19 cellular contexts compared by ENCODE assay signal in genomic region chr18:52715961-52716360, GRCh38.
DNase-seq lines count a peak whose midpoint lies in the region; FAIRE-seq and TF ChIP-seq lines count a peak whose summit lies in the region.
"Had no signal": no experiment of that assay in that cellular context is flagged by ENCODE, and none has a peak within 500 bp of the region (broad histone marks: within the 10 kb centered on the region; RNA-seq: fewer than 3 reads in every experiment).

No MANE protein-coding gene starts in this region.

- no peak overlapping the region for H2AFZ ChIP-seq in smooth muscle cell (ENCODE audit: low read depth)

- 70% methylated on average over 6 of the region's 6 CpGs for WGBS in smooth muscle cell (ENCODE audit: low lambda C conversion rate)

- H3K4me3 ChIP-seq in smooth muscle cell: no peak overlapping the region
- H3K4me3 ChIP-seq in CD4-positive, alpha-beta memory T cell (ENCODE audit: low read length in 2 of 2): no peak overlapping the region
- H3K4me3 ChIP-seq: GM12878 had no signal

- no peaks in the 10 kb centered on the region for H4K20me1 ChIP-seq in smooth muscle cell (ENCODE audit: low read depth)

- H3K4me1 Mint-ChIP-seq in activated naive CD4-positive, alpha-beta T cell treated with anti-CD3 and anti-CD28 coated beads for 36 hours (ENCODE audit: low read depth): no peaks in the 10 kb centered on the region
- no peaks in the 10 kb centered on the region for H3K4me1 Mint-ChIP-seq in CD4-positive, alpha-beta memory T cell
- H3K4me1 Mint-ChIP-seq: B cell, H9, IgD-negative memory B cell had no signal

- no peak overlapping the region for H3K9ac ChIP-seq in smooth muscle cell (ENCODE audit: low read depth)

- no peak overlapping the region for H3K4me3 Mint-ChIP-seq in activated naive CD4-positive, alpha-beta T cell treated with anti-CD3 and anti-CD28 coated beads for 36 hours
- H3K4me3 Mint-ChIP-seq in CD4-positive, alpha-beta memory T cell: no peak overlapping the region
- H3K4me3 Mint-ChIP-seq: B cell; CD4-positive, alpha-beta T cell; H9; IgD-negative memory B cell had no signal

- FAIRE-seq in GM19239 (lab: Jason Lieb, UNC): no peak
- FAIRE-seq: GM12878, H1, HepG2 had no signal

- H3K4me2 ChIP-seq in smooth muscle cell: peak overlapping the region; percentile 3

- H3K27me3 Mint-ChIP-seq in activated naive CD4-positive, alpha-beta T cell treated with anti-CD3 and anti-CD28 coated beads for 36 hours (ENCODE audit: low read depth): no peaks in the 10 kb centered on the region
- H3K27me3 Mint-ChIP-seq in CD4-positive, alpha-beta memory T cell: no peaks in the 10 kb centered on the region
- H3K27me3 Mint-ChIP-seq: B cell; CD4-positive, alpha-beta T cell; IgD-negative memory B cell had no signal

- POLR2A ChIA-PET in CD4-positive, alpha-beta memory T cell (lab: Charles Lee; ENCODE audit: partially characterized antibody): no interaction called here

- H3F3A ChIP-seq in smooth muscle cell (ENCODE audit: low read depth): no peaks in the 10 kb centered on the region

- peaks cover 11% of the 10 kb centered on the region for H3K27me3 ChIP-seq in smooth muscle cell (ENCODE audit: low read depth)
- no peaks in the 10 kb centered on the region for H3K27me3 ChIP-seq in CD4-positive, alpha-beta memory T cell (ENCODE audit: insufficient read depth, low read length)

- H3K27ac Mint-ChIP-seq in activated naive CD4-positive, alpha-beta T cell treated with anti-CD3 and anti-CD28 coated beads for 36 hours: peak overlapping the region; percentile 27
- H3K27ac Mint-ChIP-seq in CD4-positive, alpha-beta memory T cell: no peak overlapping the region
- H3K27ac Mint-ChIP-seq: B cell; CD4-positive, alpha-beta T cell; H9; IgD-negative memory B cell had no signal

- H3K9me3 Mint-ChIP-seq in activated naive CD4-positive, alpha-beta T cell treated with anti-CD3 and anti-CD28 coated beads for 36 hours: no peaks in the 10 kb centered on the region
- peaks cover 0 to 3% (median 0%) of the 10 kb centered on the region in 8 donors for H3K9me3 Mint-ChIP-seq in CD4-positive, alpha-beta memory T cell
- H3K9me3 Mint-ChIP-seq: H9 had no signal

- no peak for DNase-seq in activated naive CD4-positive, alpha-beta T cell treated with anti-CD3 and anti-CD28 coated beads for 36 hours
- DNase-seq in activated naive CD4-positive, alpha-beta T cell treated with Interleukin-2 at 50 U/mL for 16 hours: no peak
- DNase-seq in NCI-H69 (lab: John Stamatoyannopoulos, UW) (peak; percentile 89), islet precursor cell (peak; percentile 81), smooth muscle cell (lab: John Stamatoyannopoulos, UW; ENCODE audit: unreplicated experiment) (no peak), GM19239 (ENCODE audit: insufficient read length, low spot score) (no peak), KG1 (lab: John Stamatoyannopoulos, UW) (no peak)
- DNase-seq in CD4-positive, alpha-beta memory T cell: no peak
- DNase-seq: 8988T; CD4-positive, alpha-beta T cell; DMS153; DMS79; H9 had no signal

- no peaks in the 10 kb centered on the region for H3K36me3 Mint-ChIP-seq in activated naive CD4-positive, alpha-beta T cell treated with anti-CD3 and anti-CD28 coated beads for 36 hours (ENCODE audit: low read depth)
- H3K36me3 Mint-ChIP-seq in CD4-positive, alpha-beta memory T cell: no peaks in the 10 kb centered on the region
- H3K36me3 Mint-ChIP-seq: IgD-negative memory B cell had no signal

- intact Hi-C loops in activated naive CD4-positive, alpha-beta T cell treated with anti-CD3 and anti-CD28 coated beads for 36 hours (cut with micrococcal nuclease): no loop called here
- intact Hi-C loops in CD4-positive, alpha-beta memory T cell (cut with micrococcal nuclease): no loop called here

- no peaks in the 10 kb centered on the region for H3K36me3 ChIP-seq in smooth muscle cell (ENCODE audit: low read depth)
- no peaks in the 10 kb centered on the region for H3K36me3 ChIP-seq in CD4-positive, alpha-beta memory T cell (ENCODE audit: insufficient read depth, low read length)

- H3K79me2 ChIP-seq in smooth muscle cell (ENCODE audit: low read depth): no peaks in the 10 kb centered on the region

- no peaks in the 10 kb centered on the region for H3K9me3 ChIP-seq in smooth muscle cell (replicated peaks; ENCODE audit: low read depth)
- H3K9me3 ChIP-seq in CD4-positive, alpha-beta memory T cell (ENCODE audit: control insufficient read depth in 1 of 2, low read length in 2 of 2): no peaks in the 10 kb centered on the region

- H3K4me1 ChIP-seq in smooth muscle cell (ENCODE audit: low read depth): no peaks in the 10 kb centered on the region
- no peaks in the 10 kb centered on the region for H3K4me1 ChIP-seq in CD4-positive, alpha-beta memory T cell (ENCODE audit: insufficient read depth, low read length)

- TF ChIP-seq CTCF in smooth muscle cell (IDR thresholded peaks at IDR 0.05; ENCODE audit: borderline replicate concordance, insufficient read depth, poor library complexity, severe bottlenecking): no peak

- CTCF ChIA-PET in activated naive CD4-positive, alpha-beta T cell treated with anti-CD3 and anti-CD28 coated beads for 36 hours (lab: Charles Lee): interaction anchor here (0.5 kb wide), 1 partner anchor 45 kb away, joined by 4 read pairs; no protein-coding TSS in a partner anchor
- CTCF ChIA-PET in CD4-positive, alpha-beta memory T cell (lab: Charles Lee; ENCODE audit: partially characterized antibody): no interaction called here

- H3K27ac ChIP-seq in smooth muscle cell (ENCODE audit: low read depth): no peak overlapping the region
- H3K27ac ChIP-seq in CD4-positive, alpha-beta memory T cell (ENCODE audit: low read depth, low read length): no peak overlapping the region
- H3K27ac ChIP-seq: C4-2B had no signal

Comparison
In these comparisons a context has a peak if more than half of its experiments do, and no peak if none do; other contexts are left out.
1. DNase-seq: peak in NCI-H69 (single experiment) and islet precursor cell (single experiment); none in activated naive CD4-positive, alpha-beta T cell treated with anti-CD3 and anti-CD28 coated beads for 36 hours (single experiment), activated naive CD4-positive, alpha-beta T cell treated with Interleukin-2 at 50 U/mL for 16 hours (single experiment), smooth muscle cell (single experiment), GM19239 (single experiment), CD4-positive, alpha-beta memory T cell (0 of 5) and KG1 (single experiment).